ENCODE assay signal across 18 cellular contexts in the genomic region with DNA sequence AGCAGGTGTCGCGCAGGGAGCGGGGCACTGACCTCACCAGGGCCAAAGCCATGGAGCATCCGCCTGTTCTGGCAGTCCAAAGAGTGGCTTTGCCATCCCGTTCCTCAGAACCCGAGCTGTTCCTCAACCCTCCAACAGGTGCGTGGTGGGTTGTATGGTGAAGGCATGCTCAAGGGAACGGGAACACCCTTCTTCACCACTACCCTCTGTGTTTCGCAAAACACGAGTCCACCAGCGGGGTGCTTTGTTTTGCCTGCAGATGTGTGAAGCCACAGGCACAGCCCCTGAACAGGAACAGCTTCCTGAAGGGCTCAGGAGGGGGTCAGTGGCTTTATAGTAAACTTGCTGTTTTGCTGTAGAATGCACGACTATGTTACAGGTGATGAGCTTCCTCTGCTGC. TPM values are rescaled to one million over a fixed set of nuclear protein-coding genes. Genes with fewer than 3 reads are reported as not detected.
DNase-seq lines count a peak whose midpoint lies in the region; TF ChIP-seq lines count a peak whose summit lies in the region.
"Had no signal": no experiment of that assay in that cellular context is flagged by ENCODE, and none has a peak within 500 bp of the region (broad histone marks: within the 10 kb centered on the region; RNA-seq: fewer than 3 reads in every experiment).

No MANE protein-coding gene starts in this region.

- H3K4me3 Mint-ChIP-seq in endodermal cell (no peak overlapping the region), neural crest cell (peak overlapping the region; percentile 70)
- H3K4me3 Mint-ChIP-seq: CD8-positive, alpha-beta T cell had no signal

- no peak overlapping the region for H3K4me3 ChIP-seq in GM12865 (ENCODE audit: low read depth, low read length)
- H3K4me3 ChIP-seq in endodermal cell (ENCODE audit: low read length), result no peak overlapping the region
- H3K4me3 ChIP-seq in osteoblast (ENCODE audit: insufficient read depth, low read length), result no peak overlapping the region
- H3K4me3 ChIP-seq: BLaER1 treated with 17β-estradiol and CSF1 and Interleukin-3, amounts not matched to agents 10 nM and 100 nM; SJSA1 had no signal

- H2AFZ ChIP-seq in osteoblast (ENCODE audit: low read length), result no peak overlapping the region

- DNase-seq in GM12865 (ENCODE audit: low read depth) (peak; percentile 1), NCI-H146 (lab: John Stamatoyannopoulos, UW) (peak; percentile 38), endodermal cell (peak; percentile 61), neural crest cell (ENCODE audit: low read depth, low spot score) (no peak), Ammon's horn (ENCODE audit: low spot score) (no peak), NCI-H2171 treated with DMSO at 0.1 percent for 48 hours (lab: John Stamatoyannopoulos, UW) (no peak), osteoblast (ENCODE audit: insufficient read length, low spot score, missing footprints) (no peak), DMS79 treated with DMSO at 0.1 percent for 48 hours (lab: John Stamatoyannopoulos, UW) (no peak)
- DNase-seq: Calu3; CD8-positive, alpha-beta T cell; DMS53; KG1; MV-4-11; NCI-H1930; NCI-H345; NCI-H524 treated with DMSO at 0.1 percent for 48 hours had no signal

- H3K27me3 ChIP-seq in endodermal cell (ENCODE audit: control insufficient read depth, insufficient read depth, low read length, poor library complexity, severe bottlenecking) (no peaks in the 10 kb centered on the region), osteoblast (ENCODE audit: insufficient read depth, low read length) (peaks cover under 1% of the 10 kb centered on the region)
- H3K27me3 ChIP-seq: BLaER1 treated with 17β-estradiol and CSF1 and Interleukin-3, amounts not matched to agents 10 nM and 100 nM had no signal

- H3K27ac Mint-ChIP-seq in endodermal cell (no peak overlapping the region), neural crest cell (ENCODE audit: unreplicated experiment) (peak overlapping the region; percentile 93)
- H3K27ac Mint-ChIP-seq: CD8-positive, alpha-beta T cell had no signal

- WGBS in endodermal cell (ENCODE audit: insufficient coverage in 1 of 2, insufficient read length in 1 of 2), 2 experiments, result 81 to 95% methylated on average over 9 to 12 of the region's 12 CpGs

- peaks cover 8% of the 10 kb centered on the region for H3K4me1 Mint-ChIP-seq in endodermal cell
- H3K4me1 Mint-ChIP-seq in neural crest cell, result peaks cover 78% of the 10 kb centered on the region

- H3K9me3 ChIP-seq in endodermal cell (ENCODE audit: control insufficient read depth, low read length) (no peaks in the 10 kb centered on the region), osteoblast (ENCODE audit: low read depth, low read length) (no peaks in the 10 kb centered on the region)
- H3K9me3 ChIP-seq: BLaER1 treated with 17β-estradiol and CSF1 and Interleukin-3, amounts not matched to agents 10 nM and 100 nM; SJSA1 had no signal

- no peaks in the 10 kb centered on the region for H4K20me1 ChIP-seq in osteoblast (ENCODE audit: insufficient read depth, low read length)
- H4K20me1 ChIP-seq: BLaER1 treated with 17β-estradiol and CSF1 and Interleukin-3, amounts not matched to agents 10 nM and 100 nM had no signal

- H3K4me2 ChIP-seq in osteoblast (ENCODE audit: insufficient read depth, low read length), result no peak overlapping the region

- H3K27ac ChIP-seq in endodermal cell (ENCODE audit: low read depth, low read length), result peak overlapping the region; percentile 30
- no peak overlapping the region for H3K27ac ChIP-seq in osteoblast (ENCODE audit: low read depth, low read length)
- H3K27ac ChIP-seq: BLaER1 treated with 17β-estradiol and CSF1 and Interleukin-3, amounts not matched to agents 10 nM and 100 nM; SJSA1 had no signal

- H3K36me3 Mint-ChIP-seq in endodermal cell (ENCODE audit: low read depth), result no peaks in the 10 kb centered on the region
- peaks cover 14% of the 10 kb centered on the region for H3K36me3 Mint-ChIP-seq in neural crest cell (ENCODE audit: low read depth)
- H3K36me3 Mint-ChIP-seq: CD8-positive, alpha-beta T cell had no signal

- no peaks in the 10 kb centered on the region for H3K4me1 ChIP-seq in endodermal cell (ENCODE audit: control insufficient read depth, insufficient read depth, low read length)
- H3K4me1 ChIP-seq in osteoblast (ENCODE audit: insufficient read depth, low read length), result peaks cover 11% of the 10 kb centered on the region
- H3K4me1 ChIP-seq: SJSA1 had no signal

- TF ChIP-seq CTCF in GM12865 (IDR thresholded peaks at IDR 0.05; ENCODE audit: insufficient read depth, low read depth, low read length, missing control alignments) (no peak), endodermal cell (conservative IDR thresholded peaks at IDR 0.05) (no peak), neural crest cell (conservative IDR thresholded peaks at IDR 0.05) (no peak), osteoblast (IDR thresholded peaks at IDR 0.05; ENCODE audit: extremely low read depth, low read depth, low read length) (no peak)

- H3K79me2 ChIP-seq in osteoblast (ENCODE audit: insufficient read depth, low read length), result no peaks in the 10 kb centered on the region

- H3K9me3 Mint-ChIP-seq in endodermal cell (no peaks in the 10 kb centered on the region), neural crest cell (no peaks in the 10 kb centered on the region)
- H3K9me3 Mint-ChIP-seq: CD8-positive, alpha-beta T cell had no signal

- H3K9ac ChIP-seq in endodermal cell (ENCODE audit: extremely low read depth, low read length, poor library complexity, severe bottlenecking), result no peak overlapping the region
- H3K9ac ChIP-seq: BLaER1 treated with 17β-estradiol and CSF1 and Interleukin-3, amounts not matched to agents 10 nM and 100 nM had no signal

- H3K27me3 Mint-ChIP-seq in endodermal cell (ENCODE audit: insufficient read depth) (peaks cover 5% of the 10 kb centered on the region), neural crest cell (ENCODE audit: low read depth) (no peaks in the 10 kb centered on the region)

- H3K36me3 ChIP-seq in endodermal cell (ENCODE audit: control insufficient read depth, insufficient read depth, low read length), result no peaks in the 10 kb centered on the region
- no peaks in the 10 kb centered on the region for H3K36me3 ChIP-seq in osteoblast (ENCODE audit: insufficient read depth, low read length)
- H3K36me3 ChIP-seq: BLaER1 treated with 17β-estradiol and CSF1 and Interleukin-3, amounts not matched to agents 10 nM and 100 nM; SJSA1 had no signal

RNA-seq across cellular contexts. Expression of a gene that starts 52.7 kb away (rescaled TPM):
- total RNA-seq in endodermal cell (not detected), neural crest cell (189 and 203 TPM in 2 replicates), osteoblast (25.7 and 34.8 TPM in 2 replicates)
- polyA plus RNA-seq in endodermal cell (2013, experiment 1 of 2), result 59.1 TPM
- polyA plus RNA-seq in endodermal cell (2013, experiment 2 of 2), result 42.2 TPM
- total RNA-seq: CD8-positive, alpha-beta T cell; SJSA1 had no signal

Comparison
In these comparisons a context has a peak if more than half of its experiments do, and no peak if none do; other contexts are left out.
1. DNase-seq: peak in GM12865 (single experiment), NCI-H146 (single experiment) and endodermal cell (single experiment); none in neural crest cell (single experiment), Ammon's horn (single experiment), NCI-H2171 treated with DMSO at 0.1 percent for 48 hours (single experiment), osteoblast (single experiment) and DMS79 treated with DMSO at 0.1 percent for 48 hours (single experiment).
2. RNA of a gene that starts 52.7 kb away (total RNA-seq): 189 to 203 TPM in neural crest cell and 25.7 to 34.8 TPM in osteoblast; not detected in endodermal cell; every median in the first group is over 10 times any median in the second.